ENCODE assay signal across 1 cellular context in the genomic region with DNA sequence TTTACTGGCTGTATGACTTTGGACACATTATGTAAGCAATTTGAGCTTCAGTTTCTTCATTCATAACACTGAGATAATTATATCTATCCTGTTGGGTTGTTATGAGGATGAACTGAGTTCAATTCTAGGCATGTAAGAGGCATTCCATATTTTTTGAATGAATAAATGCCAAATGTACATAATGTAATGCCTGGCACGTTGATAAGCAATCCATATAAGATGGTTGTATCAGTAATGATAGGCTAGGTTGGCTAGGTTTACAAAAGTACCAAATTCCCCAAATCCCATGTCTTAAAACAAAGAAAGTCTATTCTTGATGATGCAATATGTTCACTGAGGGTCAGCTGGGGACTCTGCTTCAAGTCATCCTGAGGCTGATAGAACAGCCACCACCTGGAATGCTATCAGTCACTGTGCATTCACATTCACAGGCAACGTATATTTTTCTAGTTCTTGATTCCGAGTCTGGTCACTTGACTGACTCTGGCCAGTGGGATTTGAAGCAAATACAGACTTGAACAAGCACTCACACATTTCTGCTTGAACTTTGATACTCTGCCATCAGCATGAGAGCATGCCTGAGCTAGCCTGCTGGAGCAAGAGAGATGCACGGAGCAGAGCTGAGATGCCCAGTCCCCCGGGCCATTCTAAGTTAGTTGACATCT.
TF ChIP-seq lines count a peak whose summit lies in the region.

No MANE protein-coding gene starts in this region.

TF ChIP-seq in GM23338, 12 proteins besides CTCF, POLR2A, EP300 and RAD21 (continued from another document):
- TF ChIP-seq, protein P1, sequence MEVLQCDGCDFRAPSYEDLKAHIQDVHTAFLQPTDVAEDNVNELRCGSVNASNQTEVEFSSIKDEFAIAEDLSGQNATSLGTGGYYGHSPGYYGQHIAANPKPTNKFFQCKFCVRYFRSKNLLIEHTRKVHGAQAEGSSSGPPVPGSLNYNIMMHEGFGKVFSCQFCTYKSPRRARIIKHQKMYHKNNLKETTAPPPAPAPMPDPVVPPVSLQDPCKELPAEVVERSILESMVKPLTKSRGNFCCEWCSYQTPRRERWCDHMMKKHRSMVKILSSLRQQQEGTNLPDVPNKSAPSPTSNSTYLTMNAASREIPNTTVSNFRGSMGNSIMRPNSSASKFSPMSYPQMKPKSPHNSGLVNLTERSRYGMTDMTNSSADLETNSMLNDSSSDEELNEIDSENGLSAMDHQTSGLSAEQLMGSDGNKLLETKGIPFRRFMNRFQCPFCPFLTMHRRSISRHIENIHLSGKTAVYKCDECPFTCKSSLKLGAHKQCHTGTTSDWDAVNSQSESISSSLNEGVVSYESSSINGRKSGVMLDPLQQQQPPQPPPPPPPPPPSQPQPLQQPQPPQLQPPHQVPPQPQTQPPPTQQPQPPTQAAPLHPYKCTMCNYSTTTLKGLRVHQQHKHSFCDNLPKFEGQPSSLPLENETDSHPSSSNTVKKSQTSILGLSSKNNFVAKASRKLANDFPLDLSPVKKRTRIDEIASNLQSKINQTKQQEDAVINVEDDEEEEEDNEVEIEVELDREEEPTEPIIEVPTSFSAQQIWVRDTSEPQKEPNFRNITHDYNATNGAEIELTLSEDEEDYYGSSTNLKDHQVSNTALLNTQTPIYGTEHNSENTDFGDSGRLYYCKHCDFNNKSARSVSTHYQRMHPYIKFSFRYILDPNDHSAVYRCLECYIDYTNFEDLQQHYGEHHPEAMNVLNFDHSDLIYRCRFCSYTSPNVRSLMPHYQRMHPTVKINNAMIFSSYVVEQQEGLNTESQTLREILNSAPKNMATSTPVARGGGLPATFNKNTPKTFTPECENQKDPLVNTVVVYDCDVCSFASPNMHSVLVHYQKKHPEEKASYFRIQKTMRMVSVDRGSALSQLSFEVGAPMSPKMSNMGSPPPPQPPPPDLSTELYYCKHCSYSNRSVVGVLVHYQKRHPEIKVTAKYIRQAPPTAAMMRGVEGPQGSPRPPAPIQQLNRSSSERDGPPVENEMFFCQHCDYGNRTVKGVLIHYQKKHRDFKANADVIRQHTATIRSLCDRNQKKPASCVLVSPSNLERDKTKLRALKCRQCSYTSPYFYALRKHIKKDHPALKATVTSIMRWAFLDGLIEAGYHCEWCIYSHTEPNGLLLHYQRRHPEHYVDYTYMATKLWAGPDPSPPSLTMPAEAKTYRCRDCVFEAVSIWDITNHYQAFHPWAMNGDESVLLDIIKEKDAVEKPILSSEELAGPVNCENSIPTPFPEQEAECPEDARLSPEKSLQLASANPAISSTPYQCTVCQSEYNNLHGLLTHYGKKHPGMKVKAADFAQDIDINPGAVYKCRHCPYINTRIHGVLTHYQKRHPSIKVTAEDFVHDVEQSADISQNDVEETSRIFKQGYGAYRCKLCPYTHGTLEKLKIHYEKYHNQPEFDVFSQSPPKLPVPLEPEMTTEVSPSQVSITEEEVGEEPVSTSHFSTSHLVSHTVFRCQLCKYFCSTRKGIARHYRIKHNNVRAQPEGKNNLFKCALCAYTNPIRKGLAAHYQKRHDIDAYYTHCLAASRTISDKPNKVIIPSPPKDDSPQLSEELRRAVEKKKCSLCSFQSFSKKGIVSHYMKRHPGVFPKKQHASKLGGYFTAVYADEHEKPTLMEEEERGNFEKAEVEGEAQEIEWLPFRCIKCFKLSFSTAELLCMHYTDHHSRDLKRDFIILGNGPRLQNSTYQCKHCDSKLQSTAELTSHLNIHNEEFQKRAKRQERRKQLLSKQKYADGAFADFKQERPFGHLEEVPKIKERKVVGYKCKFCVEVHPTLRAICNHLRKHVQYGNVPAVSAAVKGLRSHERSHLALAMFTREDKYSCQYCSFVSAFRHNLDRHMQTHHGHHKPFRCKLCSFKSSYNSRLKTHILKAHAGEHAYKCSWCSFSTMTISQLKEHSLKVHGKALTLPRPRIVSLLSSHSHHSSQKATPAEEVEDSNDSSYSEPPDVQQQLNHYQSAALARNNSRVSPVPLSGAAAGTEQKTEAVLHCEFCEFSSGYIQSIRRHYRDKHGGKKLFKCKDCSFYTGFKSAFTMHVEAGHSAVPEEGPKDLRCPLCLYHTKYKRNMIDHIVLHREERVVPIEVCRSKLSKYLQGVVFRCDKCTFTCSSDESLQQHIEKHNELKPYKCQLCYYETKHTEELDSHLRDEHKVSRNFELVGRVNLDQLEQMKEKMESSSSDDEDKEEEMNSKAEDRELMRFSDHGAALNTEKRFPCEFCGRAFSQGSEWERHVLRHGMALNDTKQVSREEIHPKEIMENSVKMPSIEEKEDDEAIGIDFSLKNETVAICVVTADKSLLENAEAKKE (CRISPR knock-in tag; IDR thresholded peaks at IDR 0.05): no peak
- TF ChIP-seq, protein P2, sequence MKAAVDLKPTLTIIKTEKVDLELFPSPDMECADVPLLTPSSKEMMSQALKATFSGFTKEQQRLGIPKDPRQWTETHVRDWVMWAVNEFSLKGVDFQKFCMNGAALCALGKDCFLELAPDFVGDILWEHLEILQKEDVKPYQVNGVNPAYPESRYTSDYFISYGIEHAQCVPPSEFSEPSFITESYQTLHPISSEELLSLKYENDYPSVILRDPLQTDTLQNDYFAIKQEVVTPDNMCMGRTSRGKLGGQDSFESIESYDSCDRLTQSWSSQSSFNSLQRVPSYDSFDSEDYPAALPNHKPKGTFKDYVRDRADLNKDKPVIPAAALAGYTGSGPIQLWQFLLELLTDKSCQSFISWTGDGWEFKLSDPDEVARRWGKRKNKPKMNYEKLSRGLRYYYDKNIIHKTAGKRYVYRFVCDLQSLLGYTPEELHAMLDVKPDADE (IDR thresholded peaks at IDR 0.05): no peak
- TF ChIP-seq EZH2phosphoT487 (IDR thresholded peaks at IDR 0.05; ENCODE audit: unreplicated experiment) (no peak), EZH2 (IDR thresholded peaks at IDR 0.05; ENCODE audit: low read depth, unreplicated experiment) (no peak)
